In genomic region chr3:33001889-33002288, GRCh38 we compare ENCODE assay signal across 1 cellular context.
TF ChIP-seq lines count a peak whose summit lies in the region.

No MANE protein-coding gene starts in this region.

TF ChIP-seq in K562, 482 proteins besides CTCF, POLR2A, EP300 and RAD21 (continued from another document):
- TF ChIP-seq PREB (CRISPR knock-in tag; IDR thresholded peaks at IDR 0.05) = no peak
- no peak for TF ChIP-seq ZNF263 (CRISPR knock-in tag; IDR thresholded peaks at IDR 0.05; ENCODE audit: borderline replicate concordance)
- TF ChIP-seq ZFP30 (CRISPR knock-in tag; IDR thresholded peaks at IDR 0.05; ENCODE audit: borderline replicate concordance) = no peak
- TF ChIP-seq SP1 (CRISPR knock-in tag; IDR thresholded peaks at IDR 0.05) = no peak
- TF ChIP-seq ZNF124 (CRISPR knock-in tag; IDR thresholded peaks at IDR 0.05) = no peak
- TF ChIP-seq HMG20A (CRISPR knock-in tag; conservative IDR thresholded peaks at IDR 0.05) = no peak
- no peak for TF ChIP-seq IRF2 (CRISPR knock-in tag; IDR thresholded peaks at IDR 0.05)
- TF ChIP-seq ZNF57 (CRISPR knock-in tag; IDR thresholded peaks at IDR 0.05) = no peak
- TF ChIP-seq NFE2L1 (tag; IDR thresholded peaks at IDR 0.05; ENCODE audit: borderline replicate concordance, low read depth) = no peak
- TF ChIP-seq NFE2 (IDR thresholded peaks at IDR 0.05; ENCODE audit: low read depth) = no peak
- no peak for TF ChIP-seq CBX3 (IDR thresholded peaks at IDR 0.05; ENCODE audit: borderline replicate concordance in 1 of 2, low read length in 2 of 2)
- TF ChIP-seq MEIS2 (IDR thresholded peaks at IDR 0.05; ENCODE audit: partially characterized antibody) = no peak
- no peak for TF ChIP-seq BHLHE40 (IDR thresholded peaks at IDR 0.05; ENCODE audit: low read length)
- TF ChIP-seq SIRT6 (IDR thresholded peaks at IDR 0.05; ENCODE audit: low read depth, low read length) = no peak
- TF ChIP-seq ZNF165 (CRISPR knock-in tag; IDR thresholded peaks at IDR 0.05; ENCODE audit: borderline replicate concordance) = no peak
- TF ChIP-seq VEZF1 (CRISPR knock-in tag; IDR thresholded peaks at IDR 0.05) = no peak
